12 cellular contexts compared by ENCODE assay signal in the genomic region with DNA sequence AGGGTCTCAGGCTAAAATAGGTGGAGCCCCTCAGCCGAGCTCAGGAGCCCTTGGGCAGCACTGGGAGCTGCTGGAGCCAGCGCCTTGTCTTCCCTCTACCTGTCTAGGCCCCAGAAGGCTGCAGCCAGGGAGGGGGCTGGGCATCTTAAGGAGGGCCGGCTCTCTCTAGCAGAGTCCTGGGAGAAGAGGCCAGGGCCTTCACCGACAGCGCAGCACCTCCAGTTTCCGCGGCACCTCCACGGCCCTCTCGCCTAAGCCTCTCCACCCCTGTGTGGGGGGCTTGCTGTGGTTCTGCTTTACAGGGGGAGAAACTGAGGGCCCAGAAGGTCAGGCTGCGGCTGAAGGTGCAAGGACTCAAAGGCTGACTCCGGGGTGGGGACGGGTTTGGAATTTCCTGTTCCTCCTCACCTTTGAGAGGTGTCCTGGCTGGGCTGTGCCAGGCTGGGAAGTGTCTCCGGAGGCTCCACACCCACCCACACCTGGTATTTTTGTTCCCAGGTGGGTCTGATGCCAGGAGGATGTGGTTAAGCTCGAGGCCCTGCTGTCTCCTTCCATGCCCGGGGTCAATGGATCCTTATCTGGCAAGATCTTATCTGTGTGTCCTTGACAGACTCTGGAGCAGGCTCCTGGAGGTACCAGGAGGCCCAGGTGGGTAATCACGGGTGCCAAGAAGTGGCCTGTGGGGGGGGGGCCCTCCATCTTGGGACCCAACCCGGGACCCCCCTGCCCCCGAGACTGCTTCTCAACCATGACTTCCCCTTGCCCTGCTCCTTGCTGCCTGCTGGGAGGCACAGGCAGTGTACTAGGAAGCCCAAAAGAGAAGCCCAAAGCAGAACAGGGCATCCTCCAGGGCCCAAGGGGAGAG.
DNase-seq lines count a peak whose midpoint lies in the region; ATAC-seq and TF ChIP-seq lines count a peak whose summit lies in the region.
"Had no signal": no experiment of that assay in that cellular context is flagged by ENCODE, and none has a peak within 500 bp of the region (broad histone marks: within the 10 kb centered on the region; RNA-seq: fewer than 3 reads in every experiment).

No MANE protein-coding gene starts in this region.

- no peaks in the 10 kb centered on the region for H3K27me3 ChIP-seq in PC-9 (ENCODE audit: insufficient read depth, low read depth)
- peaks cover 66% of the 10 kb centered on the region for H3K27me3 ChIP-seq in gastroesophageal sphincter

- peaks cover 8% of the 10 kb centered on the region for H3K4me1 Mint-ChIP-seq in activated T-helper 17 cell treated with anti-CD3 and anti-CD28 coated beads, Interleukin-2, amount 50 U/mL, for 72 hours
- H3K4me1 Mint-ChIP-seq: activated CD4-positive, alpha-beta memory T cell treated with anti-CD3 and anti-CD28 coated beads, Interleukin-2, amount 10 ng/mL, durations not matched to agents 7 days and 5 days had no signal

- H3K9me3 ChIP-seq in PC-9 (ENCODE audit: insufficient read depth, low read depth) (no peaks in the 10 kb centered on the region), gastroesophageal sphincter (peaks cover 0 to 7% (median 0%) of the 10 kb centered on the region in 3 donors)

- H3F3A ChIP-seq in PC-9 (ENCODE audit: insufficient read depth, low read depth), result peaks cover 36% of the 10 kb centered on the region

- no peaks in the 10 kb centered on the region for H3K9me2 ChIP-seq in PC-9 (ENCODE audit: insufficient read depth)

- H3K4me1 ChIP-seq in PC-9 (replicated peaks; ENCODE audit: insufficient read depth) (peaks cover 98% of the 10 kb centered on the region), gastroesophageal sphincter (peaks cover 0 to 30% (median 17%) of the 10 kb centered on the region in 3 donors)

- POLR2A ChIA-PET in PC-9 (lab: Charles Lee; ENCODE audit: unreplicated experiment), result interaction anchor here (0.6 to 1.2 kb wide), 3 partner anchors 23 to 232 kb away, joined by 6 to 11 read pairs (median 10); no protein-coding TSS in a partner anchor

- TF ChIP-seq CTCF in C4-2B (conservative IDR thresholded peaks at IDR 0.05) (no peak), PC-9 (conservative IDR thresholded peaks at IDR 0.05) (no peak), gastroesophageal sphincter (IDR thresholded peaks at IDR 0.05) (no peak)

- H3K9me3 Mint-ChIP-seq in activated T-helper 17 cell treated with anti-CD3 and anti-CD28 coated beads, Interleukin-2, amount 50 U/mL, for 72 hours, result no peaks in the 10 kb centered on the region
- H3K9me3 Mint-ChIP-seq: activated CD4-positive, alpha-beta memory T cell treated with anti-CD3 and anti-CD28 coated beads, Interleukin-2, amount 10 ng/mL, durations not matched to agents 7 days and 5 days had no signal

- BruUV-seq in PC-9 (replicated peaks; lab: Mats Ljungman, UMichigan), result TSS peak; percentile 83

- H3K4me3 Mint-ChIP-seq in activated T-helper 17 cell treated with anti-CD3 and anti-CD28 coated beads, Interleukin-2, amount 50 U/mL, for 72 hours, result no peak overlapping the region
- H3K4me3 Mint-ChIP-seq: activated CD4-positive, alpha-beta memory T cell treated with anti-CD3 and anti-CD28 coated beads, Interleukin-2, amount 10 ng/mL, durations not matched to agents 7 days and 5 days had no signal

- H3K36me3 Mint-ChIP-seq in activated T-helper 17 cell treated with anti-CD3 and anti-CD28 coated beads, Interleukin-2, amount 50 U/mL, for 72 hours (ENCODE audit: low read depth), result no peaks in the 10 kb centered on the region

- DNase-seq in PC-9 (peak; percentile 92 to 98), posterior cingulate gyrus (peak in 6 of 10 donors; percentile 8 to 77 (median 34)), HPDE6-E6E7 (ENCODE audit: extremely low spot score) (no peak), NCI-H128 (lab: John Stamatoyannopoulos, UW; ENCODE audit: unreplicated experiment) (no peak)
- DNase-seq in effector CD4-positive, alpha-beta T cell, result no peak
- DNase-seq: activated gamma-delta T cell, kidney glomerular epithelial cell, SIG-M5 had no signal

- no peaks in the 10 kb centered on the region for H3K36me3 ChIP-seq in PC-9 (ENCODE audit: low read depth)
- no peaks in the 10 kb centered on the region for H3K36me3 ChIP-seq in gastroesophageal sphincter

- H3K4me3 ChIP-seq in PC-9 (peak overlapping the region; percentile 54), gastroesophageal sphincter (no peak overlapping the region)

- TF ChIP-seq POLR2A in gastroesophageal sphincter (IDR thresholded peaks at IDR 0.05), result no peak

- H3K79me2 ChIP-seq in PC-9 (ENCODE audit: low read depth), result peaks cover 15% of the 10 kb centered on the region; the same call in 1 of the 2 replicates

- peak overlapping the region; percentile 80 for H3K4me2 ChIP-seq in PC-9

- TF ChIP-seq EP300 in gastroesophageal sphincter (IDR thresholded peaks at IDR 0.05), result no peak

- no peak for ATAC-seq in gastroesophageal sphincter
- no peak for ATAC-seq in activated T-helper 17 cell treated with anti-CD3 and anti-CD28 coated beads, Interleukin-2, amount 50 U/mL, for 72 hours (replicated peaks)

- no peak overlapping the region for H2AFZ ChIP-seq in PC-9

- H4K20me1 ChIP-seq in PC-9 (ENCODE audit: insufficient read depth), result no peaks in the 10 kb centered on the region

- CTCF ChIA-PET in PC-9 (lab: Charles Lee), result interaction anchor here (0.5 to 2.0 kb wide), 5 partner anchors 14 to 213 kb away, joined by 3 to 11 read pairs (median 6); no protein-coding TSS in a partner anchor

- 17% methylated on average over 1 of the region's 18 CpGs; no CpG with 5 or more reads in 1 of the 2 donors for WGBS in gastroesophageal sphincter (ENCODE audit: low coverage in 1 of 2), 2 donors

- intact Hi-C loops in PC-9 (cut with micrococcal nuclease; ENCODE audit: unreplicated experiment), result loop anchor here (1.0 to 5.0 kb wide), 9 partner anchors 14 to 282 kb away; a partner anchor contains a TSS
- intact Hi-C loops in posterior cingulate gyrus (cut with DNase I), result no loop called here

- H3K27me3 Mint-ChIP-seq in activated T-helper 17 cell treated with anti-CD3 and anti-CD28 coated beads, Interleukin-2, amount 50 U/mL, for 72 hours, result peaks cover 26% of the 10 kb centered on the region

- no peak overlapping the region for H3K27ac Mint-ChIP-seq in activated T-helper 17 cell treated with anti-CD3 and anti-CD28 coated beads, Interleukin-2, amount 50 U/mL, for 72 hours
- H3K27ac Mint-ChIP-seq: activated CD4-positive, alpha-beta memory T cell treated with anti-CD3 and anti-CD28 coated beads, Interleukin-2, amount 10 ng/mL, durations not matched to agents 7 days and 5 days had no signal

- H3K27ac ChIP-seq in C4-2B, result peak overlapping the region; percentile 57
- H3K27ac ChIP-seq in PC-9, result peak overlapping the region; percentile 97
- peak overlapping the region in 3 of 4 donors; percentile 37 to 74 (median 69) for H3K27ac ChIP-seq in gastroesophageal sphincter

Comparison
In these comparisons a context has a peak if more than half of its experiments do, and no peak if none do; other contexts are left out.
1. DNase-seq: peak in PC-9 (2 of 2) and posterior cingulate gyrus (6 of 10); none in HPDE6-E6E7 (single experiment), NCI-H128 (single experiment) and effector CD4-positive, alpha-beta T cell (single experiment).
2. Peak in every context shown above with its lines, with median percentiles within 50 percentile points of each other: H3K27ac ChIP-seq.